9 cellular contexts compared by ENCODE assay signal in the genomic region with DNA sequence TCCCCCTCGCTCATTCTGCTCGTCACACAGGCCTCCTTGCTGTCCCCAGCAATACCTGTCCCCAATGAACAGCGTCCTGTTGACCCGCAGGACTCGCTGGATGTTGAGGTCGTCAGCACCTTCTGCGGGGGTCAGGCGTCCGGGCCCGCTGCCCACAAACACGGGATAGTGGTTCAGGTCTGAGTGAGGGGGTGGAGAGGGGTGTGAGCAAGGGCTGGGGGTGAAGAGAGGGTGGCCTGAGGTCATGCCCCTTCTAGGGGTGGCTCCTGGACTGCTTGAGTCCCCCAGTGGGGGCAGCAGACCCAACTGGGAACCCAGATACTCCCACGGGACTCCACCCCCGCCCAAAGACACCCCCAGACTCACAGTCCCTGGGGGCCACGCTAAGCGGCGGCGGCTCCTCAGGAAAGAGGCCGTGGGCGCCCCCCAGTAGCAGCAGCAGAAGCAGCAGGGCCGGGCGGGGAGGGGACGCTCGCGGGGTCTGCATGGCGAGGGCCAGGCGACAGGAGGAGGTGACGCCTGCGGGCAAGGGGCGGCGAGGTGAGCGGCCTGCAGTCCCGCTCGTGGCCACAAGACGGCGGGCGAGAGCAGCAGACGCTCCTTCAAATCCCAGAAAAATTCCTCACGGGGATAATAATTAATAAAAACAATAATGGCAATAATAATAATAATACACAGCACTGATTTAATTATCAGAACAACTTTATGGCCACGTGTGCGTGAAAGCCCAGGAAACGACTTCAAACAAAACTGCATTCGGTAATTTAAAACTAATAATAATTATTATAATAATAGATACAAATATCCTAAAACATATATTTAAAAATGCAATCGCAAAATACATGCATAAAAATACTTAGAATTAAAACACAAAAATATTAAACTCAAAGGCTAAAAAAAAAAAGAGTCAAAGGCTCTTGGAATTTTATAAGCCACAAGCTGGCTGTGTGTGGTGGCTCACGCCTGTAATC. TPM values are rescaled to one million over a fixed set of nuclear protein-coding genes. Genes with fewer than 3 reads are reported as not detected.
DNase-seq lines count a peak whose midpoint lies in the region; ATAC-seq, FAIRE-seq and TF ChIP-seq lines count a peak whose summit lies in the region.
"Had no signal": no experiment of that assay in that cellular context is flagged by ENCODE, and none has a peak within 500 bp of the region (broad histone marks: within the 10 kb centered on the region; RNA-seq: fewer than 3 reads in every experiment).

No MANE protein-coding gene starts in this region.

- H3K4me3 ChIP-seq in NT2/D1 (ENCODE audit: insufficient read length, low read depth) (no peak overlapping the region), bronchial epithelial cell (ENCODE audit: low read depth, low read length) (no peak overlapping the region)

- no peak for FAIRE-seq in bronchial epithelial cell (lab: Jason Lieb, UNC)

- H3K27me3 Mint-ChIP-seq in mesothelial cell of epicardium (ENCODE audit: low read depth) = peaks cover 4% of the 10 kb centered on the region

- H3K4me3 Mint-ChIP-seq in mesothelial cell of epicardium = no peak overlapping the region

- H3K27me3 ChIP-seq in NT2/D1 (ENCODE audit: insufficient read depth, insufficient read length) (no peaks in the 10 kb centered on the region), bronchial epithelial cell (ENCODE audit: control insufficient read depth, insufficient read depth, low read length) (no peaks in the 10 kb centered on the region)

- no peak overlapping the region for H3K27ac Mint-ChIP-seq in mesothelial cell of epicardium

- no peaks in the 10 kb centered on the region for H3K36me3 Mint-ChIP-seq in mesothelial cell of epicardium

- H3K4me1 ChIP-seq in NT2/D1 (ENCODE audit: insufficient read depth, insufficient read length) = peaks cover 12% of the 10 kb centered on the region

- H3K9me3 Mint-ChIP-seq in mesothelial cell of epicardium = no peaks in the 10 kb centered on the region

- peak overlapping the region; percentile 53 for H3K9ac ChIP-seq in NT2/D1 (ENCODE audit: insufficient read length, low read depth)

- H3K36me3 ChIP-seq in NT2/D1 (ENCODE audit: insufficient read depth, insufficient read length, low read length) (peaks cover 16% of the 10 kb centered on the region), bronchial epithelial cell (ENCODE audit: control insufficient read depth, insufficient read depth, low read length) (no peaks in the 10 kb centered on the region)

- TF ChIP-seq CTCF in bronchial epithelial cell (IDR thresholded peaks at IDR 0.05; ENCODE audit: insufficient read depth, low read length, severe bottlenecking) = peak; percentile 87
- peak; percentile 100 for TF ChIP-seq CTCF in mesothelial cell of epicardium (IDR thresholded peaks at IDR 0.05; ENCODE audit: unreplicated experiment)

- H3K9me3 ChIP-seq in NT2/D1 (ENCODE audit: insufficient read depth, low read length) = no peaks in the 10 kb centered on the region

- DNase-seq in NCI-H2227 (lab: John Stamatoyannopoulos, UW; ENCODE audit: unreplicated experiment) = peak; percentile 18
- no peak for DNase-seq in NCI-H2227 treated with DMSO at 0.1 percent for 48 hours (lab: John Stamatoyannopoulos, UW)
- DNase-seq in NT2/D1 (ENCODE audit: low read depth, low spot score) = peak; percentile 56
- DNase-seq in bronchial epithelial cell (ENCODE audit: low read depth) = no peak
- DNase-seq in mesothelial cell of epicardium (ENCODE audit: low spot score in 2 of 2, unreplicated experiment in 2 of 2) = peak in 1 of 2 experiments; percentile 75
- DNase-seq in NK-92 treated with Interleukin-12 subunit alpha and Interleukin-12 subunit beta, amount 100 ng/mL, for 24 hours (lab: John Stamatoyannopoulos, UW) = no peak
- DNase-seq in Ammon's horn (ENCODE audit: low spot score) = no peak

- no peak for ATAC-seq in GM18868 (IDR thresholded peaks at IDR 0.05; ENCODE audit: unreplicated experiment)

- peaks cover 3% of the 10 kb centered on the region for H3K4me1 Mint-ChIP-seq in mesothelial cell of epicardium

RNA-seq across cellular contexts. Expression of gene SEMA6B, which starts 1.2 kb away (rescaled TPM):
- under 0.01 TPM in 1 of 2 replicates, not detected in the other for total RNA-seq in bronchial epithelial cell
- 6.5 to 6.9 TPM (median 6.8 TPM) in 3 replicates for total RNA-seq in mesothelial cell of epicardium
- total RNA-seq: activated CD8-positive, alpha-beta memory T cell treated with anti-CD3 and anti-CD28 coated beads for 36 hours had no signal

RNA-seq across cellular contexts. Expression of gene LRG1, which starts 18.4 kb away (rescaled TPM):
- 0.38 and 1.1 TPM in 2 replicates for total RNA-seq in bronchial epithelial cell
- 0.16 TPM in 3 replicates for total RNA-seq in mesothelial cell of epicardium

RNA-seq across cellular contexts. Expression of gene PLIN5, which starts 23.2 kb away (rescaled TPM):
- under 0.01 TPM in 1 of 2 replicates, not detected in the other for total RNA-seq in bronchial epithelial cell
- total RNA-seq in mesothelial cell of epicardium = 0.27 to 0.45 TPM (median 0.38 TPM) in 3 replicates
- total RNA-seq: activated CD8-positive, alpha-beta memory T cell treated with anti-CD3 and anti-CD28 coated beads for 36 hours had no signal

RNA-seq across cellular contexts. Expression of gene PLIN4, which starts 40.0 kb away (rescaled TPM):
- total RNA-seq in bronchial epithelial cell = 4.4 and 4.7 TPM in 2 replicates
- total RNA-seq in mesothelial cell of epicardium = 0.25 to 0.29 TPM (median 0.29 TPM) in 3 replicates
- total RNA-seq: activated CD8-positive, alpha-beta memory T cell treated with anti-CD3 and anti-CD28 coated beads for 36 hours had no signal

Comparison
In these comparisons a context has a peak if more than half of its experiments do, and no peak if none do; other contexts are left out.
1. DNase-seq: peak in NCI-H2227 (single experiment) and NT2/D1 (single experiment); none in NCI-H2227 treated with DMSO at 0.1 percent for 48 hours (single experiment), bronchial epithelial cell (single experiment), NK-92 treated with Interleukin-12 subunit alpha and Interleukin-12 subunit beta, amount 100 ng/mL, for 24 hours (single experiment) and Ammon's horn (single experiment).